1 cellular context compared by ENCODE assay signal in genomic region chr20:48765359-48765758, GRCh38.
TF ChIP-seq lines count a peak whose summit lies in the region.

No MANE protein-coding gene starts in this region.

TF ChIP-seq in SK-N-SH treated with all-trans-retinoic acid at 6 μM for 48 hours, 23 proteins besides CTCF, POLR2A, EP300 and RAD21 (continued from another document):
- TF ChIP-seq PPARA (CRISPR knock-in tag; IDR thresholded peaks at IDR 0.05; ENCODE audit: borderline replicate concordance) (no peak), RARB (CRISPR knock-in tag; IDR thresholded peaks at IDR 0.05) (no peak), CSDC2 (CRISPR knock-in tag; IDR thresholded peaks at IDR 0.05) (no peak), GLIS3 (CRISPR knock-in tag; IDR thresholded peaks at IDR 0.05) (no peak)
